In genomic region chrX:50049228-50049627, GRCh38 we compare ENCODE assay signal across 23 cellular contexts.
"Had no signal": no experiment of that assay in that cellular context is flagged by ENCODE, and none has a peak within 500 bp of the region (broad histone marks: within the 10 kb centered on the region; RNA-seq: fewer than 3 reads in every experiment).

No MANE protein-coding gene starts in this region.

- H3K27ac ChIP-seq: hepatocyte, left ventricle myocardium inferior, pancreas, prostate gland, spleen, suprapubic skin, thoracic aorta, tibial artery, upper lobe of right lung had no signal

- H3K4me2 ChIP-seq: hepatocyte had no signal

- H3K79me2 ChIP-seq: hepatocyte had no signal

- FAIRE-seq: pancreas, small intestine, urothelium cell line had no signal

- H3K4me1 ChIP-seq: left ventricle myocardium inferior, pancreas, prostate gland, spleen, suprapubic skin, tibial artery, upper lobe of right lung had no signal

- ATAC-seq: naive thymus-derived CD8-positive, alpha-beta T cell; pancreas; right cardiac atrium; sciatic nerve; stimulated activated effector memory CD8-positive, alpha-beta T cell treated with anti-CD3 and anti-CD28 coated beads, Interleukin-12 subunit alpha, Interleukin-12 subunit beta, amount 100 ng/mL, for 72 hours; upper lobe of right lung had no signal

- H3K9me3 ChIP-seq: left ventricle myocardium inferior, pancreas, prostate gland, spleen, suprapubic skin, thoracic aorta, tibial artery, upper lobe of right lung had no signal

- H2AFZ ChIP-seq: hepatocyte had no signal

- DNase-seq: islet precursor cell; left ventricle myocardium inferior; naive thymus-derived CD8-positive, alpha-beta T cell; nucleus accumbens; pancreas; posterior cingulate gyrus; retina; right cardiac atrium; small intestine; spleen; stimulated activated CD4-positive, alpha-beta T cell treated with anti-CD3 and anti-CD28 coated beads, Interleukin-4, amount 100 ng/mL, for 24 hours; stimulated activated naive CD4-positive, alpha-beta T cell; tibial artery; trophoblast cell; upper lobe of right lung had no signal

- H3K27me3 ChIP-seq: hepatocyte, spleen, suprapubic skin, tibial artery, upper lobe of right lung had no signal

- H3K36me3 ChIP-seq: left ventricle myocardium inferior, pancreas, prostate gland, spleen, suprapubic skin, thoracic aorta, tibial artery, upper lobe of right lung had no signal

- H3K4me3 ChIP-seq: hepatocyte, left ventricle myocardium inferior, lung, pancreas, prostate gland, spleen, suprapubic skin, thoracic aorta, tibial artery, upper lobe of right lung had no signal
